In genomic region chr20:33811763-33812672, GRCh38 we compare ENCODE assay signal across 1 cellular context.
A peak's percentile ranks its signal among the peaks of the same experiment; 100 is the strongest.
TF ChIP-seq lines count a peak whose summit lies in the region.

No MANE protein-coding gene starts in this region.

TF ChIP-seq in HepG2, 621 proteins besides CTCF, POLR2A, EP300 and RAD21 (continued from another document and continues in another):
- TF ChIP-seq ZNF343 (CRISPR knock-in tag; IDR thresholded peaks at IDR 0.05), result no peak
- TF ChIP-seq ZNF891 (CRISPR knock-in tag; IDR thresholded peaks at IDR 0.05), result no peak; the same call in 1 of the 2 replicates
- no peak for TF ChIP-seq CBX1 (IDR thresholded peaks at IDR 0.05; ENCODE audit: low read depth)
- no peak for TF ChIP-seq USF2 (IDR thresholded peaks at IDR 0.05; ENCODE audit: low read depth, low read length)
- no peak for TF ChIP-seq USF2 (CRISPR knock-in tag; IDR thresholded peaks at IDR 0.05; ENCODE audit: borderline replicate concordance)
- no peak for TF ChIP-seq ZNF652 (CRISPR knock-in tag; IDR thresholded peaks at IDR 0.05; ENCODE audit: borderline replicate concordance, low read depth)
- no peak for TF ChIP-seq ZHX1 (CRISPR knock-in tag; IDR thresholded peaks at IDR 0.05; ENCODE audit: low read depth)
- no peak for TF ChIP-seq NAIF1 (CRISPR knock-in tag; IDR thresholded peaks at IDR 0.05; ENCODE audit: borderline replicate concordance)
- TF ChIP-seq DMAP1 (CRISPR knock-in tag; IDR thresholded peaks at IDR 0.05), result peak; percentile 5; the same call in 1 of the 2 replicates
- TF ChIP-seq PREB (CRISPR knock-in tag; IDR thresholded peaks at IDR 0.05), result no peak; the same call in 1 of the 2 replicates
- TF ChIP-seq, protein P1, sequence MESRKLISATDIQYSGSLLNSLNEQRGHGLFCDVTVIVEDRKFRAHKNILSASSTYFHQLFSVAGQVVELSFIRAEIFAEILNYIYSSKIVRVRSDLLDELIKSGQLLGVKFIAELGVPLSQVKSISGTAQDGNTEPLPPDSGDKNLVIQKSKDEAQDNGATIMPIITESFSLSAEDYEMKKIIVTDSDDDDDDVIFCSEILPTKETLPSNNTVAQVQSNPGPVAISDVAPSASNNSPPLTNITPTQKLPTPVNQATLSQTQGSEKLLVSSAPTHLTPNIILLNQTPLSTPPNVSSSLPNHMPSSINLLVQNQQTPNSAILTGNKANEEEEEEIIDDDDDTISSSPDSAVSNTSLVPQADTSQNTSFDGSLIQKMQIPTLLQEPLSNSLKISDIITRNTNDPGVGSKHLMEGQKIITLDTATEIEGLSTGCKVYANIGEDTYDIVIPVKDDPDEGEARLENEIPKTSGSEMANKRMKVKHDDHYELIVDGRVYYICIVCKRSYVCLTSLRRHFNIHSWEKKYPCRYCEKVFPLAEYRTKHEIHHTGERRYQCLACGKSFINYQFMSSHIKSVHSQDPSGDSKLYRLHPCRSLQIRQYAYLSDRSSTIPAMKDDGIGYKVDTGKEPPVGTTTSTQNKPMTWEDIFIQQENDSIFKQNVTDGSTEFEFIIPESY (CRISPR knock-in tag; IDR thresholded peaks at IDR 0.05), result no peak
- TF ChIP-seq, protein P2, sequence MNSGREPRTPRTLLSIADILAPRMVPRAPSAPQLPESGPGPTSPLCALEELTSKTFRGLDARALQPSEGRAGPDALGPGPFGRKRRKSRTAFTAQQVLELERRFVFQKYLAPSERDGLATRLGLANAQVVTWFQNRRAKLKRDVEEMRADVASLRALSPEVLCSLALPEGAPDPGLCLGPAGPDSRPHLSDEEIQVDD (CRISPR knock-in tag; IDR thresholded peaks at IDR 0.05; ENCODE audit: borderline replicate concordance), result 0 out of 2 replicates have a peak, but pooled peaks have one; percentile 28
- peak; percentile 80; the same call in 1 of the 2 replicates for TF ChIP-seq CEBPB (IDR thresholded peaks at IDR 0.05; ENCODE audit: borderline replicate concordance, low read depth, low read length)
- TF ChIP-seq, protein P3, sequence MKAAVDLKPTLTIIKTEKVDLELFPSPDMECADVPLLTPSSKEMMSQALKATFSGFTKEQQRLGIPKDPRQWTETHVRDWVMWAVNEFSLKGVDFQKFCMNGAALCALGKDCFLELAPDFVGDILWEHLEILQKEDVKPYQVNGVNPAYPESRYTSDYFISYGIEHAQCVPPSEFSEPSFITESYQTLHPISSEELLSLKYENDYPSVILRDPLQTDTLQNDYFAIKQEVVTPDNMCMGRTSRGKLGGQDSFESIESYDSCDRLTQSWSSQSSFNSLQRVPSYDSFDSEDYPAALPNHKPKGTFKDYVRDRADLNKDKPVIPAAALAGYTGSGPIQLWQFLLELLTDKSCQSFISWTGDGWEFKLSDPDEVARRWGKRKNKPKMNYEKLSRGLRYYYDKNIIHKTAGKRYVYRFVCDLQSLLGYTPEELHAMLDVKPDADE (CRISPR knock-in tag; IDR thresholded peaks at IDR 0.05), result no peak
- TF ChIP-seq ZBTB8A (CRISPR knock-in tag; IDR thresholded peaks at IDR 0.05; ENCODE audit: borderline replicate concordance, low read depth), result no peak
- no peak for TF ChIP-seq ZNF382 (CRISPR knock-in tag; IDR thresholded peaks at IDR 0.05; ENCODE audit: borderline replicate concordance)
- no peak for TF ChIP-seq SETDB1 (CRISPR knock-in tag; IDR thresholded peaks at IDR 0.05; ENCODE audit: borderline replicate concordance)
- no peak; the same call in 1 of the 2 replicates for TF ChIP-seq ZNF317 (CRISPR knock-in tag; IDR thresholded peaks at IDR 0.05)
- TF ChIP-seq, protein P4, sequence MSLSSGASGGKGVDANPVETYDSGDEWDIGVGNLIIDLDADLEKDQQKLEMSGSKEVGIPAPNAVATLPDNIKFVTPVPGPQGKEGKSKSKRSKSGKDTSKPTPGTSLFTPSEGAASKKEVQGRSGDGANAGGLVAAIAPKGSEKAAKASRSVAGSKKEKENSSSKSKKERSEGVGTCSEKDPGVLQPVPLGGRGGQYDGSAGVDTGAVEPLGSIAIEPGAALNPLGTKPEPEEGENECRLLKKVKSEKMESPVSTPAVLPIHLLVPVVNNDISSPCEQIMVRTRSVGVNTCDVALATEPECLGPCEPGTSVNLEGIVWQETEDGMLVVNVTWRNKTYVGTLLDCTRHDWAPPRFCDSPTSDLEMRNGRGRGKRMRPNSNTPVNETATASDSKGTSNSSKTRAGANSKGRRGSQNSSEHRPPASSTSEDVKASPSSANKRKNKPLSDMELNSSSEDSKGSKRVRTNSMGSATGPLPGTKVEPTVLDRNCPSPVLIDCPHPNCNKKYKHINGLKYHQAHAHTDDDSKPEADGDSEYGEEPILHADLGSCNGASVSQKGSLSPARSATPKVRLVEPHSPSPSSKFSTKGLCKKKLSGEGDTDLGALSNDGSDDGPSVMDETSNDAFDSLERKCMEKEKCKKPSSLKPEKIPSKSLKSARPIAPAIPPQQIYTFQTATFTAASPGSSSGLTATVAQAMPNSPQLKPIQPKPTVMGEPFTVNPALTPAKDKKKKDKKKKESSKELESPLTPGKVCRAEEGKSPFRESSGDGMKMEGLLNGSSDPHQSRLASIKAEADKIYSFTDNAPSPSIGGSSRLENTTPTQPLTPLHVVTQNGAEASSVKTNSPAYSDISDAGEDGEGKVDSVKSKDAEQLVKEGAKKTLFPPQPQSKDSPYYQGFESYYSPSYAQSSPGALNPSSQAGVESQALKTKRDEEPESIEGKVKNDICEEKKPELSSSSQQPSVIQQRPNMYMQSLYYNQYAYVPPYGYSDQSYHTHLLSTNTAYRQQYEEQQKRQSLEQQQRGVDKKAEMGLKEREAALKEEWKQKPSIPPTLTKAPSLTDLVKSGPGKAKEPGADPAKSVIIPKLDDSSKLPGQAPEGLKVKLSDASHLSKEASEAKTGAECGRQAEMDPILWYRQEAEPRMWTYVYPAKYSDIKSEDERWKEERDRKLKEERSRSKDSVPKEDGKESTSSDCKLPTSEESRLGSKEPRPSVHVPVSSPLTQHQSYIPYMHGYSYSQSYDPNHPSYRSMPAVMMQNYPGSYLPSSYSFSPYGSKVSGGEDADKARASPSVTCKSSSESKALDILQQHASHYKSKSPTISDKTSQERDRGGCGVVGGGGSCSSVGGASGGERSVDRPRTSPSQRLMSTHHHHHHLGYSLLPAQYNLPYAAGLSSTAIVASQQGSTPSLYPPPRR (CRISPR knock-in tag; IDR thresholded peaks at IDR 0.05; ENCODE audit: borderline replicate concordance), result no peak
- TF ChIP-seq FOXM1 (CRISPR knock-in tag; IDR thresholded peaks at IDR 0.05), result no peak
- no peak for TF ChIP-seq YEATS2 (CRISPR knock-in tag; IDR thresholded peaks at IDR 0.05; ENCODE audit: borderline replicate concordance)
- TF ChIP-seq ZNF800 (CRISPR knock-in tag; IDR thresholded peaks at IDR 0.05), result no peak
- TF ChIP-seq, protein P5, sequence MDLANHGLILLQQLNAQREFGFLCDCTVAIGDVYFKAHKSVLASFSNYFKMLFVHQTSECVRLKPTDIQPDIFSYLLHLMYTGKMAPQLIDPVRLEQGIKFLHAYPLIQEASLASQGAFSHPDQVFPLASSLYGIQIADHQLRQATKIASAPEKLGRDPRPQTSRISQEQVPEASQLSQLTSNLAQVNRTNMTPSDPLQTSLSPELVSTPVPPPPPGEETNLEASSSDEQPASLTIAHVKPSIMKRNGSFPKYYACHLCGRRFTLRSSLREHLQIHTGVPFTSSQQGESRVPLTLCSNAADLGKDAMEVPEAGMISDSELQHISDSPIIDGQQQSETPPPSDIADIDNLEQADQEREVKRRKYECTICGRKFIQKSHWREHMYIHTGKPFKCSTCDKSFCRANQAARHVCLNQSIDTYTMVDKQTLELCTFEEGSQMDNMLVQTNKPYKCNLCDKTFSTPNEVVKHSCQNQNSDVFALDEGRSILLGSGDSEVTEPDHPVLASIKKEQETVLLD (CRISPR knock-in tag; IDR thresholded peaks at IDR 0.05; ENCODE audit: low read depth), result no peak
- peak; percentile 15; the same call in 1 of the 2 replicates for TF ChIP-seq ETV5 (CRISPR knock-in tag; IDR thresholded peaks at IDR 0.05; ENCODE audit: borderline replicate concordance)
- no peak; the same call in 1 of the 2 replicates for TF ChIP-seq SRY (CRISPR knock-in tag; IDR thresholded peaks at IDR 0.05)
- TF ChIP-seq ZNF773 (CRISPR knock-in tag; IDR thresholded peaks at IDR 0.05; ENCODE audit: borderline replicate concordance), result no peak
- TF ChIP-seq PRPF4 (IDR thresholded peaks at IDR 0.05; ENCODE audit: low read depth, low read length, poor library complexity, severe bottlenecking), result no peak
- no peak for TF ChIP-seq TEAD3 (CRISPR knock-in tag; optimal IDR thresholded peaks at IDR 0.05; ENCODE audit: borderline replicate concordance)
- no peak for TF ChIP-seq HDAC6 (IDR thresholded peaks at IDR 0.05; ENCODE audit: low read depth, low read length)
- TF ChIP-seq, protein P6, sequence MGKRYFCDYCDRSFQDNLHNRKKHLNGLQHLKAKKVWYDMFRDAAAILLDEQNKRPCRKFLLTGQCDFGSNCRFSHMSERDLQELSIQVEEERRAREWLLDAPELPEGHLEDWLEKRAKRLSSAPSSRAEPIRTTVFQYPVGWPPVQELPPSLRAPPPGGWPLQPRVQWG (CRISPR knock-in tag; IDR thresholded peaks at IDR 0.05; ENCODE audit: borderline replicate concordance, low read depth), result no peak
- TF ChIP-seq ZKSCAN5 (CRISPR knock-in tag; IDR thresholded peaks at IDR 0.05), result no peak
- no peak for TF ChIP-seq ZNF205 (CRISPR knock-in tag; IDR thresholded peaks at IDR 0.05)
- TF ChIP-seq AGO2 (optimal IDR thresholded peaks at IDR 0.05; ENCODE audit: low read depth, low read length), result peak; percentile 24
- TF ChIP-seq, protein P7, sequence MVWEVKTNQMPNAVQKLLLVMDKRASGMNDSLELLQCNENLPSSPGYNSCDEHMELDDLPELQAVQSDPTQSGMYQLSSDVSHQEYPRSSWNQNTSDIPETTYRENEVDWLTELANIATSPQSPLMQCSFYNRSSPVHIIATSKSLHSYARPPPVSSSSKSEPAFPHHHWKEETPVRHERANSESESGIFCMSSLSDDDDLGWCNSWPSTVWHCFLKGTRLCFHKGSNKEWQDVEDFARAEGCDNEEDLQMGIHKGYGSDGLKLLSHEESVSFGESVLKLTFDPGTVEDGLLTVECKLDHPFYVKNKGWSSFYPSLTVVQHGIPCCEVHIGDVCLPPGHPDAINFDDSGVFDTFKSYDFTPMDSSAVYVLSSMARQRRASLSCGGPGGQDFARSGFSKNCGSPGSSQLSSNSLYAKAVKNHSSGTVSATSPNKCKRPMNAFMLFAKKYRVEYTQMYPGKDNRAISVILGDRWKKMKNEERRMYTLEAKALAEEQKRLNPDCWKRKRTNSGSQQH (CRISPR knock-in tag; IDR thresholded peaks at IDR 0.05; ENCODE audit: low read depth), result peak; percentile 52
- TF ChIP-seq SOX6 (IDR thresholded peaks at IDR 0.05), result no peak
- TF ChIP-seq SOX6 (CRISPR knock-in tag; IDR thresholded peaks at IDR 0.05), result peak; percentile 12; the same call in 1 of the 2 replicates
- TF ChIP-seq ZSCAN30 (CRISPR knock-in tag; IDR thresholded peaks at IDR 0.05), result 0 out of 2 replicates have a peak, but pooled peaks have one; percentile 15
- no peak; the same call in 1 of the 2 replicates for TF ChIP-seq GFI1 (CRISPR knock-in tag; IDR thresholded peaks at IDR 0.05; ENCODE audit: borderline replicate concordance)
- TF ChIP-seq ZNF850 (CRISPR knock-in tag; conservative IDR thresholded peaks at IDR 0.05), result no peak
